18 cellular contexts compared by ENCODE assay signal in genomic region chr21:14366998-14367397, GRCh38. TPM values are rescaled to one million over a fixed set of nuclear protein-coding genes. Genes with fewer than 3 reads are reported as not detected.
DNase-seq lines count a peak whose midpoint lies in the region; ATAC-seq and TF ChIP-seq lines count a peak whose summit lies in the region.
"Had no signal": no experiment of that assay in that cellular context is flagged by ENCODE, and none has a peak within 500 bp of the region (broad histone marks: within the 10 kb centered on the region; RNA-seq: fewer than 3 reads in every experiment).

No MANE protein-coding gene starts in this region.

- H3K4me3 ChIP-seq in mesenchymal stem cell (ENCODE audit: insufficient read depth in 1 of 2, low read depth in 1 of 2, low read length in 2 of 2): no peak overlapping the region
- H3K4me3 ChIP-seq: A549, SJSA1 had no signal

- no peak overlapping the region for H2AFZ ChIP-seq in mesenchymal stem cell (ENCODE audit: low read depth, low read length)

- H3K4me1 ChIP-seq in mesenchymal stem cell (ENCODE audit: control insufficient read depth, insufficient read depth, low read depth, low read length): no peaks in the 10 kb centered on the region
- H3K4me1 ChIP-seq: A549, SJSA1 had no signal

- H3K14ac ChIP-seq in mesenchymal stem cell (ENCODE audit: low read length in 2 of 2): no peak overlapping the region

- H4K8ac ChIP-seq in mesenchymal stem cell (ENCODE audit: low read length): no peak overlapping the region

- H3K79me1 ChIP-seq in mesenchymal stem cell (replicated peaks; ENCODE audit: low read length, poor library complexity, severe bottlenecking): no peaks in the 10 kb centered on the region

- H2BK120ac ChIP-seq in mesenchymal stem cell (ENCODE audit: low read depth, low read length): no peak overlapping the region

- DNase-seq in CD1c-positive myeloid dendritic cell (ENCODE audit: extremely low spot score) (peak; percentile 17), MV-4-11 (lab: John Stamatoyannopoulos, UW) (peak; percentile 69), SKM-1 (lab: John Stamatoyannopoulos, UW; ENCODE audit: unreplicated experiment) (peak; percentile 20), mesenchymal stem cell (no peak), erythroblast (lab: John Stamatoyannopoulos, UW) (no peak), dedifferentiated amniotic fluid mesenchymal stem cell (ENCODE audit: extremely low spot score) (no peak)
- DNase-seq: DMS79; GOT3; KG1; NCI-H1092 treated with DMSO at 0.1 percent for 48 hours; NCI-H2081 treated with DMSO at 0.1 percent for 48 hours; NCI-H748 treated with DMSO at 0.1 percent for 48 hours; NK-92 treated with Interleukin-12 subunit alpha and Interleukin-12 subunit beta, amount 100 ng/mL, for 24 hours had no signal

- H2BK5ac ChIP-seq in mesenchymal stem cell (ENCODE audit: low read depth, low read length, poor library complexity, severe bottlenecking): no peak overlapping the region

- no peak overlapping the region for H3K9ac ChIP-seq in mesenchymal stem cell (ENCODE audit: low read length)

- H3K27me3 ChIP-seq in mesenchymal stem cell (ENCODE audit: control insufficient read depth in 1 of 2, insufficient read depth in 1 of 2, low read length in 2 of 2): no peaks in the 10 kb centered on the region
- H3K27me3 ChIP-seq: SJSA1 had no signal

- no peaks in the 10 kb centered on the region for H3K36me3 ChIP-seq in mesenchymal stem cell (ENCODE audit: control insufficient read depth in 1 of 2, insufficient read depth in 2 of 2, low read depth in 1 of 2, low read length in 2 of 2)
- H3K36me3 ChIP-seq: SJSA1 had no signal

- no peak overlapping the region for H3K4ac ChIP-seq in mesenchymal stem cell (ENCODE audit: low read depth in 1 of 2, low read length in 2 of 2)

- peak overlapping the region; percentile 15 for H3K27ac Mint-ChIP-seq in dendritic cell treated with granulocyte-macrophage colony-stimulating factor and Interleukin-4, amounts not matched to agents 40 ng/mL and 50 ng/mL, for 4 days

- intact Hi-C loops in dendritic cell treated with granulocyte-macrophage colony-stimulating factor and Interleukin-4, amounts not matched to agents 40 ng/mL and 50 ng/mL, for 4 days (cut with micrococcal nuclease): no loop called here

- no peak for ATAC-seq in HG03280 (IDR thresholded peaks at IDR 0.05; ENCODE audit: unreplicated experiment)
- ATAC-seq: A549 had no signal

- H3K4me2 ChIP-seq in mesenchymal stem cell (ENCODE audit: low read length, poor library complexity, severe bottlenecking): no peak overlapping the region
- H3K4me2 ChIP-seq: A549 had no signal

- no peaks in the 10 kb centered on the region for H3K9me3 ChIP-seq in mesenchymal stem cell (ENCODE audit: control insufficient read depth, low read length)
- H3K9me3 ChIP-seq: A549, SJSA1 had no signal

- no peak overlapping the region for H4K91ac ChIP-seq in mesenchymal stem cell (ENCODE audit: low read length)

- WGBS in mesenchymal stem cell: 94% methylated on average over 3 of the region's 3 CpGs

- H3K9me3 Mint-ChIP-seq in dendritic cell treated with granulocyte-macrophage colony-stimulating factor and Interleukin-4, amounts not matched to agents 40 ng/mL and 50 ng/mL, for 4 days: no peaks in the 10 kb centered on the region

- H3K23ac ChIP-seq in mesenchymal stem cell (ENCODE audit: low read length in 2 of 2): no peak overlapping the region

- H3K27ac ChIP-seq in mesenchymal stem cell (ENCODE audit: low read length, poor library complexity, severe bottlenecking): no peak overlapping the region
- H3K27ac ChIP-seq: A549, C4-2B, SJSA1 had no signal

- no peak overlapping the region for H2BK15ac ChIP-seq in mesenchymal stem cell (ENCODE audit: low read depth, poor library complexity, severe bottlenecking)

- H3K18ac ChIP-seq in mesenchymal stem cell (ENCODE audit: low read depth in 1 of 2, low read length in 2 of 2): no peak overlapping the region

- H3K27me3 Mint-ChIP-seq in dendritic cell treated with granulocyte-macrophage colony-stimulating factor and Interleukin-4, amounts not matched to agents 40 ng/mL and 50 ng/mL, for 4 days: no peaks in the 10 kb centered on the region

- H3K36me3 Mint-ChIP-seq in dendritic cell treated with granulocyte-macrophage colony-stimulating factor and Interleukin-4, amounts not matched to agents 40 ng/mL and 50 ng/mL, for 4 days (ENCODE audit: low read depth): no peaks in the 10 kb centered on the region

- H3K4me3 Mint-ChIP-seq in dendritic cell treated with granulocyte-macrophage colony-stimulating factor and Interleukin-4, amounts not matched to agents 40 ng/mL and 50 ng/mL, for 4 days: no peak overlapping the region

- no peak overlapping the region for H2BK12ac ChIP-seq in mesenchymal stem cell (ENCODE audit: low read length in 2 of 2)

- H2AK5ac ChIP-seq in mesenchymal stem cell (ENCODE audit: low read length, severe bottlenecking): no peak overlapping the region

- peaks cover 8% of the 10 kb centered on the region for H3K4me1 Mint-ChIP-seq in dendritic cell treated with granulocyte-macrophage colony-stimulating factor and Interleukin-4, amounts not matched to agents 40 ng/mL and 50 ng/mL, for 4 days (ENCODE audit: low read depth)

- no peak for TF ChIP-seq POLR2A in erythroblast (IDR thresholded peaks at IDR 0.05; ENCODE audit: low read length)

RNA-seq across cellular contexts. Expression of gene HSPA13, which starts 15.9 kb away (rescaled TPM):
- polyA plus RNA-seq in mesenchymal stem cell (2013, experiment 1 of 2): 32.6 TPM
- polyA plus RNA-seq in mesenchymal stem cell (2013, experiment 2 of 2): 34.2 TPM

Comparison
In these comparisons a context has a peak if more than half of its experiments do, and no peak if none do; other contexts are left out.
1. DNase-seq: peak in CD1c-positive myeloid dendritic cell (single experiment), MV-4-11 (single experiment) and SKM-1 (single experiment); none in mesenchymal stem cell (single experiment), erythroblast (0 of 2) and dedifferentiated amniotic fluid mesenchymal stem cell (single experiment).